12 cellular contexts compared by ENCODE assay signal in the genomic region with DNA sequence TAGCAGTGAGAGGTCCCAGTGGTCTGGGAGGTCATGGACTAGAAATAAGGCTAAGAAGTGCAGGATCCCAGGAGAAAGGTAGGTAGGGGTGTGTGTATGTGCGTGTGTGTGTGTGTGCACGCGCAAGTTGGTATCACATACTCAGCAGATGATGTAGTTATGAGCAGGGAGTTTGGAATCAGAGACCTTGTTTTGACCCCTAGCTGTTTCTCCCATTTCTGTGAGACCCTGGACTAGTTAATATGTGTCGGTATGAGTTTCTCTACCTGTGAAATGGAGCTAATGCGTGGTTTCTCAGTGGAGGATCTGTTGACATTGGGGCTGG. TPM values are rescaled to one million over a fixed set of nuclear protein-coding genes. Genes with fewer than 3 reads are reported as not detected.
DNase-seq lines count a peak whose midpoint lies in the region; TF ChIP-seq lines count a peak whose summit lies in the region.
"Had no signal": no experiment of that assay in that cellular context is flagged by ENCODE, and none has a peak within 500 bp of the region (broad histone marks: within the 10 kb centered on the region; RNA-seq: fewer than 3 reads in every experiment).

No MANE protein-coding gene starts in this region.

- peak overlapping the region; percentile 60 for H3K4me3 ChIP-seq in HUES6 (ENCODE audit: low read depth, low read length)
- peak overlapping the region; percentile 79 for H3K4me3 ChIP-seq in endodermal cell (ENCODE audit: low read length)
- H3K4me3 ChIP-seq in mesodermal cell (ENCODE audit: extremely low read depth, insufficient read depth, low read length, poor library complexity, severe bottlenecking), result peak overlapping the region; percentile 50
- H3K4me3 ChIP-seq in subcutaneous abdominal adipose tissue (ENCODE audit: low read depth in 1 of 5, low read length in 5 of 5), result peak overlapping the region; percentile 69 to 82 (median 81)

- 63 to 80% methylated on average over 4 to 5 of the region's 5 CpGs for WGBS in endodermal cell (ENCODE audit: insufficient coverage in 1 of 2, insufficient read length in 1 of 2), 2 experiments
- WGBS in mesodermal cell (ENCODE audit: insufficient coverage in 2 of 2), 2 experiments, result 70 to 79% methylated on average over 4 of the region's 5 CpGs

- H3K9me3 Mint-ChIP-seq in endodermal cell, result no peaks in the 10 kb centered on the region
- H3K9me3 Mint-ChIP-seq: T-helper 1 cell treated with Interleukin-12 subunit alpha and Interleukin-12 subunit beta and Interleukin-4 antibody, amounts not matched to agents 30 μg/mL and 1 μg/mL, for 36 hours had no signal

- H3K27me3 ChIP-seq in HUES6 (ENCODE audit: control insufficient read depth, insufficient read depth, low read length) (no peaks in the 10 kb centered on the region), endodermal cell (ENCODE audit: control insufficient read depth, insufficient read depth, low read length, poor library complexity, severe bottlenecking) (no peaks in the 10 kb centered on the region), subcutaneous abdominal adipose tissue (ENCODE audit: control insufficient read depth in 5 of 5, insufficient read depth in 4 of 5, low read length in 5 of 5) (no peaks in the 10 kb centered on the region)

- H3K4me1 ChIP-seq in HUES6 (ENCODE audit: control insufficient read depth, insufficient read depth, low read length), result peaks cover 25% of the 10 kb centered on the region
- peaks cover 2% of the 10 kb centered on the region for H3K4me1 ChIP-seq in endodermal cell (ENCODE audit: control insufficient read depth, insufficient read depth, low read length)
- H3K4me1 ChIP-seq in mesodermal cell (ENCODE audit: control insufficient read depth, insufficient read depth, low read length, poor library complexity, severe bottlenecking), result peaks cover 19% of the 10 kb centered on the region
- H3K4me1 ChIP-seq in subcutaneous abdominal adipose tissue (ENCODE audit: control insufficient read depth in 5 of 5, insufficient read depth in 5 of 5, low read length in 5 of 5), result peaks cover 4 to 25% (median 24%) of the 10 kb centered on the region in 5 donors

- no peak overlapping the region for H3K9ac ChIP-seq in HUES6 (ENCODE audit: low read length)
- H3K9ac ChIP-seq in endodermal cell (ENCODE audit: extremely low read depth, low read length, poor library complexity, severe bottlenecking), result no peak overlapping the region
- peak overlapping the region; percentile 39 to 81 (median 71) for H3K9ac ChIP-seq in subcutaneous abdominal adipose tissue (ENCODE audit: low read length in 5 of 5)

- H3K27me3 Mint-ChIP-seq in endodermal cell (ENCODE audit: insufficient read depth), result no peaks in the 10 kb centered on the region

- H3K36me3 Mint-ChIP-seq in endodermal cell (ENCODE audit: low read depth), result peaks cover 23% of the 10 kb centered on the region

- peaks cover 32% of the 10 kb centered on the region for H3K4me1 Mint-ChIP-seq in endodermal cell

- no peak for TF ChIP-seq POLR2A in erythroblast (IDR thresholded peaks at IDR 0.05; ENCODE audit: low read length)

- TF ChIP-seq CTCF in endodermal cell (conservative IDR thresholded peaks at IDR 0.05), result no peak

- DNase-seq in endodermal cell (no peak), posterior vena cava (ENCODE audit: low spot score) (no peak), erythroblast (lab: John Stamatoyannopoulos, UW) (no peak), NCI-H2171 (lab: John Stamatoyannopoulos, UW) (no peak)
- no peak for DNase-seq in activated CD4-positive, CD25-positive, alpha-beta regulatory T cell (lab: John Stamatoyannopoulos, UW)
- DNase-seq: activated naive CD4-positive, alpha-beta T cell; KG1; NCI-H510A had no signal

- no peaks in the 10 kb centered on the region for H3K9me3 ChIP-seq in HUES6 (ENCODE audit: control insufficient read depth, insufficient read depth, low read depth, low read length)
- no peaks in the 10 kb centered on the region for H3K9me3 ChIP-seq in endodermal cell (ENCODE audit: control insufficient read depth, low read length)
- H3K9me3 ChIP-seq in mesodermal cell (ENCODE audit: control insufficient read depth, low read length), result no peaks in the 10 kb centered on the region
- no peaks in the 10 kb centered on the region for H3K9me3 ChIP-seq in subcutaneous abdominal adipose tissue (ENCODE audit: control insufficient read depth in 5 of 5, low read length in 5 of 5)

- peaks cover 5% of the 10 kb centered on the region; the same call in 1 of the 2 replicates for H3K36me3 ChIP-seq in HUES6 (ENCODE audit: control insufficient read depth, insufficient read depth, low read length)
- H3K36me3 ChIP-seq in endodermal cell (ENCODE audit: control insufficient read depth, insufficient read depth, low read length), result no peaks in the 10 kb centered on the region
- H3K36me3 ChIP-seq in mesodermal cell (ENCODE audit: control insufficient read depth, insufficient read depth, low read length), result peaks cover 20% of the 10 kb centered on the region
- peaks cover 0 to 16% (median 12%) of the 10 kb centered on the region in 5 donors for H3K36me3 ChIP-seq in subcutaneous abdominal adipose tissue (ENCODE audit: control insufficient read depth in 5 of 5, insufficient read depth in 5 of 5, low read length in 5 of 5)

- H3K4me3 Mint-ChIP-seq in endodermal cell, result peak overlapping the region; percentile 65
- H3K4me3 Mint-ChIP-seq: T-helper 1 cell treated with Interleukin-12 subunit alpha and Interleukin-12 subunit beta and Interleukin-4 antibody, amounts not matched to agents 30 μg/mL and 1 μg/mL, for 36 hours had no signal

- H3K27ac Mint-ChIP-seq in endodermal cell, result peak overlapping the region; percentile 57
- H3K27ac Mint-ChIP-seq: T-helper 1 cell treated with Interleukin-12 subunit alpha and Interleukin-12 subunit beta and Interleukin-4 antibody, amounts not matched to agents 30 μg/mL and 1 μg/mL, for 36 hours had no signal

- intact Hi-C loops in posterior vena cava (cut with DNase I), result no loop called here

- H3K27ac ChIP-seq in HUES6 (ENCODE audit: low read depth, low read length) (no peak overlapping the region), endodermal cell (ENCODE audit: low read depth, low read length) (peak overlapping the region; percentile 50), mesodermal cell (ENCODE audit: low read depth, low read length, severe bottlenecking) (peak overlapping the region; percentile 92), subcutaneous abdominal adipose tissue (ENCODE audit: low read depth, low read length) (peak overlapping the region; percentile 88)

RNA-seq across cellular contexts. Expression of a gene that starts 1.3 kb away (rescaled TPM):
- 10 to 100 TPM; 67.8 to 73.5 TPM for total RNA-seq in endodermal cell
- 114 TPM for polyA plus RNA-seq in endodermal cell (2013, experiment 1 of 2)
- 118 TPM for polyA plus RNA-seq in endodermal cell (2013, experiment 2 of 2)
- polyA plus RNA-seq in mesodermal cell (2013, experiment 1 of 2), result 222 TPM
- 198 TPM for polyA plus RNA-seq in mesodermal cell (2013, experiment 2 of 2)
- 100 to 1,000 TPM; 501 to 774 TPM for total RNA-seq in posterior vena cava

RNA-seq across cellular contexts. Expression of a gene that starts 31.3 kb away (rescaled TPM):
- total RNA-seq in endodermal cell (10 to 100 TPM in 1 of 2 donors, 1 to 10 TPM in 1; 8.1 to 11.3 TPM), posterior vena cava (10 to 100 TPM; 50.3 to 56.9 TPM)
- 64.9 TPM for polyA plus RNA-seq in endodermal cell (2013, experiment 1 of 2)
- 56.6 TPM for polyA plus RNA-seq in endodermal cell (2013, experiment 2 of 2)
- 46.4 TPM for polyA plus RNA-seq in mesodermal cell (2013, experiment 1 of 2)
- 40.9 TPM for polyA plus RNA-seq in mesodermal cell (2013, experiment 2 of 2)

RNA-seq across cellular contexts. Expression of a gene that starts 50.9 kb away (rescaled TPM):
- total RNA-seq in endodermal cell, result not detected
- 2.8 TPM for polyA plus RNA-seq in endodermal cell (2013, experiment 1 of 2)
- polyA plus RNA-seq in endodermal cell (2013, experiment 2 of 2), result 2.0 TPM
- polyA plus RNA-seq in mesodermal cell (2013, experiment 1 of 2), result 1.2 TPM
- 0.96 TPM for polyA plus RNA-seq in mesodermal cell (2013, experiment 2 of 2)
- 1 to 10 TPM in 1 of 2 donors, under 1 TPM in 1; 0.33 to 1.3 TPM for total RNA-seq in posterior vena cava

RNA-seq across cellular contexts. Expression of a gene that starts 58.8 kb away (rescaled TPM):
- 10 to 100 TPM; 23.7 to 25.2 TPM for total RNA-seq in endodermal cell
- polyA plus RNA-seq in endodermal cell (2013, experiment 1 of 2), result 17.7 TPM
- 15.0 TPM for polyA plus RNA-seq in endodermal cell (2013, experiment 2 of 2)
- 15.9 TPM for polyA plus RNA-seq in mesodermal cell (2013, experiment 1 of 2)
- 16.3 TPM for polyA plus RNA-seq in mesodermal cell (2013, experiment 2 of 2)
- 10 to 100 TPM in 1 of 2 donors, 1 to 10 TPM in 1; 7.6 to 10.3 TPM for total RNA-seq in posterior vena cava

Comparison
In these comparisons a context has a peak if more than half of its experiments do, and no peak if none do; other contexts are left out.
1. H3K9ac ChIP-seq: peak in subcutaneous abdominal adipose tissue (5 of 5); none in HUES6 (single experiment) and endodermal cell (single experiment).
2. RNA of a gene that starts 1.3 kb away (total RNA-seq): 501 to 774 TPM in posterior vena cava; 67.8 to 73.5 TPM in endodermal cell; every median in the first group is over 4 times any median in the second.
3. RNA of a gene that starts 31.3 kb away (total RNA-seq): 50.3 to 56.9 TPM in posterior vena cava; 8.1 to 11.3 TPM in endodermal cell; every median in the first group is over 4 times any median in the second.
4. Peak in every context shown above with its lines, with median percentiles within 50 percentile points of each other: H3K4me3 ChIP-seq.